1 cellular context compared by ENCODE assay signal in the genomic region with DNA sequence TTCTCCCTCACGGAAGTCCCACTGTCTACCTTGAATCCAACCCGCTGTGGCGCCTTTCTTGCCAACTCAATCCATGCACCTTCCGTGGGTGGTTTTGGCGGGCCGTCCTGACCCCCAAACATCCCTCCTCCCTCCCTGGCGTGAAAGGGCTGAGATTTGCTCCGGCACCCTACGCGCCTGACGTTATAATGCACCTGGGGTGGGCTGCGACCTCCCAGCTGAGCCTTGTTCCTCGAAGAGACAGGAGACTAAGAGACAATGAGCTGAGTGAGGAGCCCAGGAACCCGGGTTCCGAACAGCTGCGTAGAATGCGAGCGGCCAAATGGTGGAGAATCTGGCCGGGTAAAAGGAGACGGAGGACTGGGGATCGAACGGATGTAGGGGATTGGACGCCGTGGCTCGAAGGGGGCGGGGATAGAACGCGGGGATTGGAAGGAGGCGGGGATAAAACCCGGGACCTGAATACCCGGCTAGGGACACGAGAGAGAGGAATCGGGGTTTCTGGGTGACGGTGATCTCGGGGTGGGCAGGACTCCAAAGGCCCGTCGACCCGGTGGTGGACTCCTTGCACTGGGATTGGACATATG.
TF ChIP-seq lines count a peak whose summit lies in the region.

A gene (plus strand): TSS at position 461 of the 587 bp plus-strand sequence. CDS start 1,137 bp downstream, outside the sequence.

TF ChIP-seq in WTC11, 78 proteins besides CTCF, POLR2A, EP300 and RAD21 (continued from another document and continues in another):
- TF ChIP-seq, protein P1, sequence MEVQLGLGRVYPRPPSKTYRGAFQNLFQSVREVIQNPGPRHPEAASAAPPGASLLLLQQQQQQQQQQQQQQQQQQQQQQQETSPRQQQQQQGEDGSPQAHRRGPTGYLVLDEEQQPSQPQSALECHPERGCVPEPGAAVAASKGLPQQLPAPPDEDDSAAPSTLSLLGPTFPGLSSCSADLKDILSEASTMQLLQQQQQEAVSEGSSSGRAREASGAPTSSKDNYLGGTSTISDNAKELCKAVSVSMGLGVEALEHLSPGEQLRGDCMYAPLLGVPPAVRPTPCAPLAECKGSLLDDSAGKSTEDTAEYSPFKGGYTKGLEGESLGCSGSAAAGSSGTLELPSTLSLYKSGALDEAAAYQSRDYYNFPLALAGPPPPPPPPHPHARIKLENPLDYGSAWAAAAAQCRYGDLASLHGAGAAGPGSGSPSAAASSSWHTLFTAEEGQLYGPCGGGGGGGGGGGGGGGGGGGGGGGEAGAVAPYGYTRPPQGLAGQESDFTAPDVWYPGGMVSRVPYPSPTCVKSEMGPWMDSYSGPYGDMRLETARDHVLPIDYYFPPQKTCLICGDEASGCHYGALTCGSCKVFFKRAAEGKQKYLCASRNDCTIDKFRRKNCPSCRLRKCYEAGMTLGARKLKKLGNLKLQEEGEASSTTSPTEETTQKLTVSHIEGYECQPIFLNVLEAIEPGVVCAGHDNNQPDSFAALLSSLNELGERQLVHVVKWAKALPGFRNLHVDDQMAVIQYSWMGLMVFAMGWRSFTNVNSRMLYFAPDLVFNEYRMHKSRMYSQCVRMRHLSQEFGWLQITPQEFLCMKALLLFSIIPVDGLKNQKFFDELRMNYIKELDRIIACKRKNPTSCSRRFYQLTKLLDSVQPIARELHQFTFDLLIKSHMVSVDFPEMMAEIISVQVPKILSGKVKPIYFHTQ (CRISPR knock-in tag; IDR thresholded peaks at IDR 0.05), result no peak
- TF ChIP-seq ZNF232 (CRISPR knock-in tag; IDR thresholded peaks at IDR 0.05) (peak; percentile 81; the same call in 1 of the 2 replicates), TEAD1 (CRISPR knock-in tag; IDR thresholded peaks at IDR 0.05) (peak; percentile 89), NR3C1 (CRISPR knock-in tag; conservative IDR thresholded peaks at IDR 0.05; ENCODE audit: low read depth) (no peak), IRF2 (CRISPR knock-in tag; IDR thresholded peaks at IDR 0.05; ENCODE audit: borderline replicate concordance, low read depth) (no peak), KAT7 (CRISPR knock-in tag; IDR thresholded peaks at IDR 0.05; ENCODE audit: borderline replicate concordance) (no peak), TCF7 (CRISPR knock-in tag; IDR thresholded peaks at IDR 0.05; ENCODE audit: low read depth) (no peak), ZNF396 (CRISPR knock-in tag; IDR thresholded peaks at IDR 0.05; ENCODE audit: borderline replicate concordance) (no peak), RORB (CRISPR knock-in tag; IDR thresholded peaks at IDR 0.05) (no peak), HMGA2 (CRISPR knock-in tag; IDR thresholded peaks at IDR 0.05) (no peak), MXD4 (CRISPR knock-in tag; IDR thresholded peaks at IDR 0.05; ENCODE audit: borderline replicate concordance) (no peak), NFYB (CRISPR knock-in tag; conservative IDR thresholded peaks at IDR 0.05; ENCODE audit: low read depth) (peak; percentile 34; the same call in 1 of the 2 replicates), ZNF671 (CRISPR knock-in tag; IDR thresholded peaks at IDR 0.05) (0 out of 2 replicates have a peak, but pooled peaks have one; percentile 78), SMAD4 (CRISPR knock-in tag; IDR thresholded peaks at IDR 0.05) (no peak), ZBTB21 (CRISPR knock-in tag; IDR thresholded peaks at IDR 0.05; ENCODE audit: borderline replicate concordance) (no peak), JAZF1 (CRISPR knock-in tag; IDR thresholded peaks at IDR 0.05) (no peak), ETV6 (CRISPR knock-in tag; IDR thresholded peaks at IDR 0.05) (peak; percentile 37; the same call in 1 of the 2 replicates), ZNF121 (CRISPR knock-in tag; IDR thresholded peaks at IDR 0.05) (no peak), GRHL2 (CRISPR knock-in tag; IDR thresholded peaks at IDR 0.05; ENCODE audit: insufficient replicate concordance, severe bottlenecking) (no peak), JUN (CRISPR knock-in tag; IDR thresholded peaks at IDR 0.05) (0 out of 2 replicates have a peak, but pooled peaks have one; percentile 50), ATF1 (CRISPR knock-in tag; IDR thresholded peaks at IDR 0.05) (no peak), FOXP1 (CRISPR knock-in tag; IDR thresholded peaks at IDR 0.05; ENCODE audit: borderline replicate concordance) (no peak)
- TF ChIP-seq, protein P2, sequence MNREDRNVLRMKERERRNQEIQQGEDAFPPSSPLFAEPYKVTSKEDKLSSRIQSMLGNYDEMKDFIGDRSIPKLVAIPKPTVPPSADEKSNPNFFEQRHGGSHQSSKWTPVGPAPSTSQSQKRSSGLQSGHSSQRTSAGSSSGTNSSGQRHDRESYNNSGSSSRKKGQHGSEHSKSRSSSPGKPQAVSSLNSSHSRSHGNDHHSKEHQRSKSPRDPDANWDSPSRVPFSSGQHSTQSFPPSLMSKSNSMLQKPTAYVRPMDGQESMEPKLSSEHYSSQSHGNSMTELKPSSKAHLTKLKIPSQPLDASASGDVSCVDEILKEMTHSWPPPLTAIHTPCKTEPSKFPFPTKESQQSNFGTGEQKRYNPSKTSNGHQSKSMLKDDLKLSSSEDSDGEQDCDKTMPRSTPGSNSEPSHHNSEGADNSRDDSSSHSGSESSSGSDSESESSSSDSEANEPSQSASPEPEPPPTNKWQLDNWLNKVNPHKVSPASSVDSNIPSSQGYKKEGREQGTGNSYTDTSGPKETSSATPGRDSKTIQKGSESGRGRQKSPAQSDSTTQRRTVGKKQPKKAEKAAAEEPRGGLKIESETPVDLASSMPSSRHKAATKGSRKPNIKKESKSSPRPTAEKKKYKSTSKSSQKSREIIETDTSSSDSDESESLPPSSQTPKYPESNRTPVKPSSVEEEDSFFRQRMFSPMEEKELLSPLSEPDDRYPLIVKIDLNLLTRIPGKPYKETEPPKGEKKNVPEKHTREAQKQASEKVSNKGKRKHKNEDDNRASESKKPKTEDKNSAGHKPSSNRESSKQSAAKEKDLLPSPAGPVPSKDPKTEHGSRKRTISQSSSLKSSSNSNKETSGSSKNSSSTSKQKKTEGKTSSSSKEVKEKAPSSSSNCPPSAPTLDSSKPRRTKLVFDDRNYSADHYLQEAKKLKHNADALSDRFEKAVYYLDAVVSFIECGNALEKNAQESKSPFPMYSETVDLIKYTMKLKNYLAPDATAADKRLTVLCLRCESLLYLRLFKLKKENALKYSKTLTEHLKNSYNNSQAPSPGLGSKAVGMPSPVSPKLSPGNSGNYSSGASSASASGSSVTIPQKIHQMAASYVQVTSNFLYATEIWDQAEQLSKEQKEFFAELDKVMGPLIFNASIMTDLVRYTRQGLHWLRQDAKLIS (CRISPR knock-in tag; IDR thresholded peaks at IDR 0.05; ENCODE audit: borderline replicate concordance), result no peak
- TF ChIP-seq, protein P3, sequence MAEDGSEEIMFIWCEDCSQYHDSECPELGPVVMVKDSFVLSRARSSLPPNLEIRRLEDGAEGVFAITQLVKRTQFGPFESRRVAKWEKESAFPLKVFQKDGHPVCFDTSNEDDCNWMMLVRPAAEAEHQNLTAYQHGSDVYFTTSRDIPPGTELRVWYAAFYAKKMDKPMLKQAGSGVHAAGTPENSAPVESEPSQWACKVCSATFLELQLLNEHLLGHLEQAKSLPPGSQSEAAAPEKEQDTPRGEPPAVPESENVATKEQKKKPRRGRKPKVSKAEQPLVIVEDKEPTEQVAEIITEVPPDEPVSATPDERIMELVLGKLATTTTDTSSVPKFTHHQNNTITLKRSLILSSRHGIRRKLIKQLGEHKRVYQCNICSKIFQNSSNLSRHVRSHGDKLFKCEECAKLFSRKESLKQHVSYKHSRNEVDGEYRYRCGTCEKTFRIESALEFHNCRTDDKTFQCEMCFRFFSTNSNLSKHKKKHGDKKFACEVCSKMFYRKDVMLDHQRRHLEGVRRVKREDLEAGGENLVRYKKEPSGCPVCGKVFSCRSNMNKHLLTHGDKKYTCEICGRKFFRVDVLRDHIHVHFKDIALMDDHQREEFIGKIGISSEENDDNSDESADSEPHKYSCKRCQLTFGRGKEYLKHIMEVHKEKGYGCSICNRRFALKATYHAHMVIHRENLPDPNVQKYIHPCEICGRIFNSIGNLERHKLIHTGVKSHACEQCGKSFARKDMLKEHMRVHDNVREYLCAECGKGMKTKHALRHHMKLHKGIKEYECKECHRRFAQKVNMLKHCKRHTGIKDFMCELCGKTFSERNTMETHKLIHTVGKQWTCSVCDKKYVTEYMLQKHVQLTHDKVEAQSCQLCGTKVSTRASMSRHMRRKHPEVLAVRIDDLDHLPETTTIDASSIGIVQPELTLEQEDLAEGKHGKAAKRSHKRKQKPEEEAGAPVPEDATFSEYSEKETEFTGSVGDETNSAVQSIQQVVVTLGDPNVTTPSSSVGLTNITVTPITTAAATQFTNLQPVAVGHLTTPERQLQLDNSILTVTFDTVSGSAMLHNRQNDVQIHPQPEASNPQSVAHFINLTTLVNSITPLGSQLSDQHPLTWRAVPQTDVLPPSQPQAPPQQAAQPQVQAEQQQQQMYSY (CRISPR knock-in tag; IDR thresholded peaks at IDR 0.05), result peak; percentile 84
- TF ChIP-seq, protein P4, sequence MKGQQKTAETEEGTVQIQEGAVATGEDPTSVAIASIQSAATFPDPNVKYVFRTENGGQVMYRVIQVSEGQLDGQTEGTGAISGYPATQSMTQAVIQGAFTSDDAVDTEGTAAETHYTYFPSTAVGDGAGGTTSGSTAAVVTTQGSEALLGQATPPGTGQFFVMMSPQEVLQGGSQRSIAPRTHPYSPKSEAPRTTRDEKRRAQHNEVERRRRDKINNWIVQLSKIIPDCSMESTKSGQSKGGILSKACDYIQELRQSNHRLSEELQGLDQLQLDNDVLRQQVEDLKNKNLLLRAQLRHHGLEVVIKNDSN (CRISPR knock-in tag; IDR thresholded peaks at IDR 0.05), result no peak
- TF ChIP-seq, protein P5, sequence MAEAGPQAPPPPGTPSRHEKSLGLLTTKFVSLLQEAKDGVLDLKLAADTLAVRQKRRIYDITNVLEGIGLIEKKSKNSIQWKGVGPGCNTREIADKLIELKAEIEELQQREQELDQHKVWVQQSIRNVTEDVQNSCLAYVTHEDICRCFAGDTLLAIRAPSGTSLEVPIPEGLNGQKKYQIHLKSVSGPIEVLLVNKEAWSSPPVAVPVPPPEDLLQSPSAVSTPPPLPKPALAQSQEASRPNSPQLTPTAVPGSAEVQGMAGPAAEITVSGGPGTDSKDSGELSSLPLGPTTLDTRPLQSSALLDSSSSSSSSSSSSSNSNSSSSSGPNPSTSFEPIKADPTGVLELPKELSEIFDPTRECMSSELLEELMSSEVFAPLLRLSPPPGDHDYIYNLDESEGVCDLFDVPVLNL (CRISPR knock-in tag; IDR thresholded peaks at IDR 0.05; ENCODE audit: borderline replicate concordance, low read depth), result no peak
- TF ChIP-seq, protein P6, sequence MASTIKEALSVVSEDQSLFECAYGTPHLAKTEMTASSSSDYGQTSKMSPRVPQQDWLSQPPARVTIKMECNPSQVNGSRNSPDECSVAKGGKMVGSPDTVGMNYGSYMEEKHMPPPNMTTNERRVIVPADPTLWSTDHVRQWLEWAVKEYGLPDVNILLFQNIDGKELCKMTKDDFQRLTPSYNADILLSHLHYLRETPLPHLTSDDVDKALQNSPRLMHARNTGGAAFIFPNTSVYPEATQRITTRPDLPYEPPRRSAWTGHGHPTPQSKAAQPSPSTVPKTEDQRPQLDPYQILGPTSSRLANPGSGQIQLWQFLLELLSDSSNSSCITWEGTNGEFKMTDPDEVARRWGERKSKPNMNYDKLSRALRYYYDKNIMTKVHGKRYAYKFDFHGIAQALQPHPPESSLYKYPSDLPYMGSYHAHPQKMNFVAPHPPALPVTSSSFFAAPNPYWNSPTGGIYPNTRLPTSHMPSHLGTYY (CRISPR knock-in tag; IDR thresholded peaks at IDR 0.05), result 0 out of 2 replicates have a peak, but pooled peaks have one; percentile 72
- TF ChIP-seq, protein P7, sequence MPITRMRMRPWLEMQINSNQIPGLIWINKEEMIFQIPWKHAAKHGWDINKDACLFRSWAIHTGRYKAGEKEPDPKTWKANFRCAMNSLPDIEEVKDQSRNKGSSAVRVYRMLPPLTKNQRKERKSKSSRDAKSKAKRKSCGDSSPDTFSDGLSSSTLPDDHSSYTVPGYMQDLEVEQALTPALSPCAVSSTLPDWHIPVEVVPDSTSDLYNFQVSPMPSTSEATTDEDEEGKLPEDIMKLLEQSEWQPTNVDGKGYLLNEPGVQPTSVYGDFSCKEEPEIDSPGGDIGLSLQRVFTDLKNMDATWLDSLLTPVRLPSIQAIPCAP (CRISPR knock-in tag; IDR thresholded peaks at IDR 0.05), result 0 out of 2 replicates have a peak, but pooled peaks have one; percentile 19
- TF ChIP-seq, protein P8, sequence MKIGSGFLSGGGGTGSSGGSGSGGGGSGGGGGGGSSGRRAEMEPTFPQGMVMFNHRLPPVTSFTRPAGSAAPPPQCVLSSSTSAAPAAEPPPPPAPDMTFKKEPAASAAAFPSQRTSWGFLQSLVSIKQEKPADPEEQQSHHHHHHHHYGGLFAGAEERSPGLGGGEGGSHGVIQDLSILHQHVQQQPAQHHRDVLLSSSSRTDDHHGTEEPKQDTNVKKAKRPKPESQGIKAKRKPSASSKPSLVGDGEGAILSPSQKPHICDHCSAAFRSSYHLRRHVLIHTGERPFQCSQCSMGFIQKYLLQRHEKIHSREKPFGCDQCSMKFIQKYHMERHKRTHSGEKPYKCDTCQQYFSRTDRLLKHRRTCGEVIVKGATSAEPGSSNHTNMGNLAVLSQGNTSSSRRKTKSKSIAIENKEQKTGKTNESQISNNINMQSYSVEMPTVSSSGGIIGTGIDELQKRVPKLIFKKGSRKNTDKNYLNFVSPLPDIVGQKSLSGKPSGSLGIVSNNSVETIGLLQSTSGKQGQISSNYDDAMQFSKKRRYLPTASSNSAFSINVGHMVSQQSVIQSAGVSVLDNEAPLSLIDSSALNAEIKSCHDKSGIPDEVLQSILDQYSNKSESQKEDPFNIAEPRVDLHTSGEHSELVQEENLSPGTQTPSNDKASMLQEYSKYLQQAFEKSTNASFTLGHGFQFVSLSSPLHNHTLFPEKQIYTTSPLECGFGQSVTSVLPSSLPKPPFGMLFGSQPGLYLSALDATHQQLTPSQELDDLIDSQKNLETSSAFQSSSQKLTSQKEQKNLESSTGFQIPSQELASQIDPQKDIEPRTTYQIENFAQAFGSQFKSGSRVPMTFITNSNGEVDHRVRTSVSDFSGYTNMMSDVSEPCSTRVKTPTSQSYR (CRISPR knock-in tag; IDR thresholded peaks at IDR 0.05), result no peak
- TF ChIP-seq, protein P9, sequence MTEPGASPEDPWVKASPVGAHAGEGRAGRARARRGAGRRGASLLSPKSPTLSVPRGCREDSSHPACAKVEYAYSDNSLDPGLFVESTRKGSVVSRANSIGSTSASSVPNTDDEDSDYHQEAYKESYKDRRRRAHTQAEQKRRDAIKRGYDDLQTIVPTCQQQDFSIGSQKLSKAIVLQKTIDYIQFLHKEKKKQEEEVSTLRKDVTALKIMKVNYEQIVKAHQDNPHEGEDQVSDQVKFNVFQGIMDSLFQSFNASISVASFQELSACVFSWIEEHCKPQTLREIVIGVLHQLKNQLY (CRISPR knock-in tag; IDR thresholded peaks at IDR 0.05), result no peak
